In genomic region chr15:100103828-100104227, GRCh38 we compare ENCODE assay signal across 27 cellular contexts.
"Had no signal": no experiment of that assay in that cellular context is flagged by ENCODE, and none has a peak within 500 bp of the region (broad histone marks: within the 10 kb centered on the region; RNA-seq: fewer than 3 reads in every experiment).

No MANE protein-coding gene starts in this region.

- ATAC-seq: activated CD4-positive, alpha-beta T cell treated with anti-CD3 and anti-CD28 coated beads for 36 hours; activated CD4-positive, CD25-positive, alpha-beta regulatory T cell treated with anti-CD3 and anti-CD28 coated beads, Interleukin-2, amount 50 U/mL, for 24 hours; activated naive CD8-positive, alpha-beta T cell treated with anti-CD3 and anti-CD28 coated beads, Interleukin-2, amount 50 U/mL, for 24 hours; activated T-cell treated with anti-CD3 and anti-CD28 coated beads, Interleukin-2, amount 50 U/mL, for 72 hours; activated T-helper 17 cell treated with anti-CD3 and anti-CD28 coated beads, Interleukin-2, amount 50 U/mL, for 72 hours; Panc1; WTC11 had no signal

- DNase-seq: activated CD4-positive, alpha-beta memory T cell treated with anti-CD3 and anti-CD28 coated beads for 36 hours; activated CD4-positive, alpha-beta T cell treated with anti-CD3 and anti-CD28 coated beads for 36 hours; activated CD4-positive, alpha-beta T cell treated with anti-CD3 and anti-CD28 coated beads, Interleukin-2, amount 50 U/mL, for 1 hour; activated gamma-delta T cell treated with Interleukin-2 at 50 U/mL for 16 hours; activated naive CD4-positive, alpha-beta T cell treated with anti-CD3 and anti-CD28 coated beads, Interleukin-2, amount 10 ng/mL, durations not matched to agents 7 days and 5 days; activated naive CD8-positive, alpha-beta T cell treated with anti-CD3 and anti-CD28 coated beads, Interleukin-2, amount 50 U/mL, for 24 hours; activated T-cell treated with anti-CD3 and anti-CD28 coated beads, Interleukin-2, amount 50 U/mL, for 1 hour; activated T-cell treated with anti-CD3 and anti-CD28 coated beads, Interleukin-2, amount 50 U/mL, for 72 hours; anterior cingulate cortex; caudate nucleus; Kasumi-1; KG1; MM.1S; MV-4-11; NCI-H1092; NCI-H146; NCI-H187; NCI-H2081 treated with DMSO at 0.1 percent for 48 hours; NCI-H226; NCI-H524 treated with DMSO at 0.1 percent for 48 hours; SHP77 treated with DMSO at 0.1 percent for 48 hours; SK-N-SH had no signal

- H3K27me3 ChIP-seq: SJSA1 had no signal

- H3K4me1 ChIP-seq: SJSA1 had no signal

- H3K27ac ChIP-seq: SJSA1 had no signal

- H3K9me3 ChIP-seq: SJSA1, SK-N-SH had no signal

- H3K4me3 ChIP-seq: SJSA1 had no signal

- H3K36me3 ChIP-seq: SJSA1 had no signal
